2 cellular contexts compared by ENCODE assay signal in genomic region chr3:129162729-129163579, GRCh38.
TF ChIP-seq lines count a peak whose summit lies in the region.

No MANE protein-coding gene starts in this region.

TF ChIP-seq in HEK293, 187 proteins besides CTCF, POLR2A, EP300 and RAD21 (continued from another document):
- TF ChIP-seq ZNF280D (tag by site-specific recombination; IDR thresholded peaks at IDR 0.05) (no peak), ZBTB17 (tag by site-specific recombination; IDR thresholded peaks at IDR 0.05) (peak; percentile 90), SP7 (tag by site-specific recombination; IDR thresholded peaks at IDR 0.05) (0 out of 2 replicates have a peak, but pooled peaks have one; percentile 25), IKZF3 (tag by site-specific recombination; IDR thresholded peaks at IDR 0.05) (0 out of 2 replicates have a peak, but pooled peaks have one; percentile 21), PRDM10 (tag by site-specific recombination; IDR thresholded peaks at IDR 0.05) (peak; percentile 73), ATF2 (tag by site-specific recombination; IDR thresholded peaks at IDR 0.05; ENCODE audit: low read depth) (peak; percentile 68), ZEB2 (tag by site-specific recombination; IDR thresholded peaks at IDR 0.05) (peak; percentile 17; the same call in 1 of the 2 replicates)

TF ChIP-seq in WTC11, 78 proteins besides CTCF, POLR2A, EP300 and RAD21 (continued from another document):
- TF ChIP-seq HMGXB4 (CRISPR knock-in tag; IDR thresholded peaks at IDR 0.05) (no peak), EMX1 (CRISPR knock-in tag; IDR thresholded peaks at IDR 0.05) (0 out of 2 replicates have a peak, but pooled peaks have one; percentile 37), ZNF532 (CRISPR knock-in tag; IDR thresholded peaks at IDR 0.05; ENCODE audit: borderline replicate concordance) (0 out of 2 replicates have a peak, but pooled peaks have one; percentile 24), NFATC4 (CRISPR knock-in tag; IDR thresholded peaks at IDR 0.05) (peak; percentile 70), ZNF416 (CRISPR knock-in tag; IDR thresholded peaks at IDR 0.05) (peak; percentile 28; the same call in 1 of the 2 replicates), ERG (CRISPR knock-in tag; IDR thresholded peaks at IDR 0.05) (0 out of 2 replicates have a peak, but pooled peaks have one; percentile 49), ZNF219 (CRISPR knock-in tag; IDR thresholded peaks at IDR 0.05; ENCODE audit: borderline replicate concordance) (no peak), ZMAT4 (CRISPR knock-in tag; IDR thresholded peaks at IDR 0.05) (peak; percentile 10; the same call in 1 of the 2 replicates), MYBL2 (CRISPR knock-in tag; IDR thresholded peaks at IDR 0.05) (no peak)
